12 cellular contexts compared by ENCODE assay signal in genomic region chr12:1851126-1851791, GRCh38. TPM values are rescaled to one million over a fixed set of nuclear protein-coding genes. Genes with fewer than 3 reads are reported as not detected.
A peak's percentile ranks its signal among the peaks of the same experiment; 100 is the strongest.
DNase-seq lines count a peak whose midpoint lies in the region; ATAC-seq and TF ChIP-seq lines count a peak whose summit lies in the region.
"Had no signal": no experiment of that assay in that cellular context is flagged by ENCODE, and none has a peak within 500 bp of the region (broad histone marks: within the 10 kb centered on the region; RNA-seq: fewer than 3 reads in every experiment).

No MANE protein-coding gene starts in this region.

- DNase-seq in A673 (ENCODE audit: low spot score) (peak; percentile 84), HS-27A (ENCODE audit: low read depth) (peak; percentile 73), fibroblast of peridontal ligament (ENCODE audit: extremely low read depth) (peak; percentile 65), SIG-M5 treated with dmso at 0.1 percent for 504 hours (lab: John Stamatoyannopoulos, UW; ENCODE audit: unreplicated experiment) (no peak), SIG-M5 (lab: John Stamatoyannopoulos, UW) (no peak), activated gamma-delta T cell (lab: John Stamatoyannopoulos, UW) (no peak)
- DNase-seq: foreskin melanocyte, NCI-H2029, tibial artery had no signal

- intact Hi-C loops in A673 (cut with micrococcal nuclease; ENCODE audit: unreplicated experiment), result no loop called here

- no TSS peak for BruUV-seq in A673 (replicated peaks; lab: Mats Ljungman, UMichigan)

- POLR2A ChIA-PET in A673 (lab: Charles Lee; ENCODE audit: low non-redundant PET), result no interaction called here

- H3K27ac ChIP-seq in A673 (ENCODE audit: low read depth, low read length, poor library complexity, severe bottlenecking), result peak overlapping the region; percentile 58
- H3K27ac ChIP-seq: A549 had no signal

- H3K27me3 ChIP-seq in A673 (replicated peaks; ENCODE audit: insufficient read depth, low read depth, low read length, poor library complexity), result no peaks in the 10 kb centered on the region
- H3K27me3 ChIP-seq: tibial artery had no signal

- CTCF ChIA-PET in A673 (lab: Charles Lee), result no interaction called here

- no peak overlapping the region for H3K4me3 ChIP-seq in A673 (ENCODE audit: low read depth, low read length, poor library complexity, severe bottlenecking)
- H3K4me3 ChIP-seq: A549, tibial artery had no signal

- no peaks in the 10 kb centered on the region for H3K36me3 ChIP-seq in A673 (ENCODE audit: insufficient read depth, low read length, poor library complexity, severe bottlenecking)
- H3K36me3 ChIP-seq: tibial artery had no signal

- peak; percentile 71 for ATAC-seq in SK-N-SH treated with all-trans-retinoic acid at 6 μM for 48 hours
- no peak for ATAC-seq in GM21423 (IDR thresholded peaks at IDR 0.05; ENCODE audit: unreplicated experiment)
- ATAC-seq: A549 had no signal

- TF ChIP-seq CTCF in A673 (conservative IDR thresholded peaks at IDR 0.05; ENCODE audit: low read depth, low read length), result no peak

- H3K4me1 ChIP-seq in A673 (ENCODE audit: insufficient read depth, low read length, poor library complexity, severe bottlenecking), result peaks cover 33% of the 10 kb centered on the region
- H3K4me1 ChIP-seq: A549 had no signal

- H3K9me3 ChIP-seq in A673 (ENCODE audit: low read depth, low read length, poor library complexity, severe bottlenecking), result peaks cover 11% of the 10 kb centered on the region
- H3K9me3 ChIP-seq: A549 had no signal

TF ChIP-seq in SK-N-SH treated with all-trans-retinoic acid at 6 μM for 48 hours, 23 proteins besides CTCF, POLR2A, EP300 and RAD21:
- TF ChIP-seq ISL1 (CRISPR knock-in tag; IDR thresholded peaks at IDR 0.05) (peak; percentile 37; the same call in 1 of the 2 replicates), TSHZ2 (CRISPR knock-in tag; IDR thresholded peaks at IDR 0.05) (no peak)

RNA-seq across cellular contexts. Expression of gene LRTM2, which starts 30.9 kb away (rescaled TPM):
- total RNA-seq in A673 (2021), result not detected in 2 replicates

Comparison
In these comparisons a context has a peak if more than half of its experiments do, and no peak if none do; other contexts are left out.
1. DNase-seq: peak in A673 (single experiment), HS-27A (single experiment) and fibroblast of peridontal ligament (single experiment); none in SIG-M5 treated with dmso at 0.1 percent for 504 hours (single experiment), SIG-M5 (single experiment) and activated gamma-delta T cell (single experiment).